ENCODE assay signal across 8 cellular contexts in genomic region chr11:120715239-120715638, GRCh38.
DNase-seq lines count a peak whose midpoint lies in the region; ATAC-seq and TF ChIP-seq lines count a peak whose summit lies in the region.

No MANE protein-coding gene starts in this region.

- H3K9me3 ChIP-seq in DOHH2 (ENCODE audit: control insufficient read depth, insufficient read depth, low read length): no peaks in the 10 kb centered on the region

- no peaks in the 10 kb centered on the region for H3K36me3 ChIP-seq in DOHH2 (ENCODE audit: control insufficient read depth, low read length)

- peaks cover 40% of the 10 kb centered on the region for H3K4me1 ChIP-seq in DOHH2 (ENCODE audit: control insufficient read depth, low read length)

- H3F3A ChIP-seq in DOHH2 (ENCODE audit: control insufficient read depth, insufficient read depth): no peaks in the 10 kb centered on the region

- H3K27ac Mint-ChIP-seq in mesothelial cell of epicardium: no peak overlapping the region

- peaks cover 50% of the 10 kb centered on the region for H3K4me1 Mint-ChIP-seq in mesothelial cell of epicardium

- no peaks in the 10 kb centered on the region for H3K27me3 ChIP-seq in DOHH2 (ENCODE audit: control insufficient read depth, low read length)

- no peaks in the 10 kb centered on the region for H3K9me3 Mint-ChIP-seq in mesothelial cell of epicardium

- no peaks in the 10 kb centered on the region for H4K20me1 ChIP-seq in DOHH2 (ENCODE audit: control insufficient read depth, insufficient read depth, low read depth, low read length)

- H3K4me3 ChIP-seq in DOHH2 (ENCODE audit: low read length) (peak overlapping the region; percentile 46), HFF-Myc (replicated peaks; ENCODE audit: low read depth, low read length) (peak overlapping the region; percentile 3; the same call in 1 of the 2 replicates), astrocyte of the cerebellum (ENCODE audit: low read depth, low read length) (no peak overlapping the region)

- H3K27me3 Mint-ChIP-seq in mesothelial cell of epicardium (ENCODE audit: low read depth): no peaks in the 10 kb centered on the region

- in situ Hi-C loops in astrocyte of the cerebellum (cut with HindIII; ENCODE audit: low sequenced_read_pairs): no loop called here

- no peaks in the 10 kb centered on the region for H3K79me2 ChIP-seq in DOHH2 (ENCODE audit: control insufficient read depth, low read length)

- no peak for ATAC-seq in GM21367 (IDR thresholded peaks at IDR 0.05; ENCODE audit: unreplicated experiment)

- no peaks in the 10 kb centered on the region for H3K9me2 ChIP-seq in DOHH2 (replicated peaks; ENCODE audit: control insufficient read depth, low read length)

- no peak overlapping the region for H3K27ac ChIP-seq in DOHH2 (ENCODE audit: low read depth, low read length)

- TF ChIP-seq CTCF in DOHH2 (IDR thresholded peaks at IDR 0.05; ENCODE audit: low read depth, low read length, poor library complexity, severe bottlenecking): peak; percentile 65
- peak; percentile 66 for TF ChIP-seq CTCF in HFF-Myc (IDR thresholded peaks at IDR 0.05; ENCODE audit: low read depth, low read length, missing control alignments)
- TF ChIP-seq CTCF in astrocyte of the cerebellum (IDR thresholded peaks at IDR 0.05; ENCODE audit: low read depth, low read length, missing control alignments): peak; percentile 59
- peak; percentile 29 for TF ChIP-seq CTCF in mesothelial cell of epicardium (IDR thresholded peaks at IDR 0.05; ENCODE audit: unreplicated experiment)

- DNase-seq in HFF-Myc (ENCODE audit: extremely low read depth, low read depth) (no peak), astrocyte of the cerebellum (ENCODE audit: low read depth) (no peak), mesothelial cell of epicardium (ENCODE audit: low spot score in 2 of 2, unreplicated experiment in 2 of 2) (no peak), SKM-1 (lab: John Stamatoyannopoulos, UW; ENCODE audit: unreplicated experiment) (no peak), NCI-H187 treated with DMSO at 0.1 percent for 48 hours (lab: John Stamatoyannopoulos, UW) (no peak), 8988T (no peak)

- peak overlapping the region; percentile 49 for H3K4me2 ChIP-seq in DOHH2 (ENCODE audit: low read length)

- H3K4me3 Mint-ChIP-seq in mesothelial cell of epicardium: no peak overlapping the region

- no peaks in the 10 kb centered on the region for H3K36me3 Mint-ChIP-seq in mesothelial cell of epicardium
